8 cellular contexts compared by ENCODE assay signal in the genomic region with DNA sequence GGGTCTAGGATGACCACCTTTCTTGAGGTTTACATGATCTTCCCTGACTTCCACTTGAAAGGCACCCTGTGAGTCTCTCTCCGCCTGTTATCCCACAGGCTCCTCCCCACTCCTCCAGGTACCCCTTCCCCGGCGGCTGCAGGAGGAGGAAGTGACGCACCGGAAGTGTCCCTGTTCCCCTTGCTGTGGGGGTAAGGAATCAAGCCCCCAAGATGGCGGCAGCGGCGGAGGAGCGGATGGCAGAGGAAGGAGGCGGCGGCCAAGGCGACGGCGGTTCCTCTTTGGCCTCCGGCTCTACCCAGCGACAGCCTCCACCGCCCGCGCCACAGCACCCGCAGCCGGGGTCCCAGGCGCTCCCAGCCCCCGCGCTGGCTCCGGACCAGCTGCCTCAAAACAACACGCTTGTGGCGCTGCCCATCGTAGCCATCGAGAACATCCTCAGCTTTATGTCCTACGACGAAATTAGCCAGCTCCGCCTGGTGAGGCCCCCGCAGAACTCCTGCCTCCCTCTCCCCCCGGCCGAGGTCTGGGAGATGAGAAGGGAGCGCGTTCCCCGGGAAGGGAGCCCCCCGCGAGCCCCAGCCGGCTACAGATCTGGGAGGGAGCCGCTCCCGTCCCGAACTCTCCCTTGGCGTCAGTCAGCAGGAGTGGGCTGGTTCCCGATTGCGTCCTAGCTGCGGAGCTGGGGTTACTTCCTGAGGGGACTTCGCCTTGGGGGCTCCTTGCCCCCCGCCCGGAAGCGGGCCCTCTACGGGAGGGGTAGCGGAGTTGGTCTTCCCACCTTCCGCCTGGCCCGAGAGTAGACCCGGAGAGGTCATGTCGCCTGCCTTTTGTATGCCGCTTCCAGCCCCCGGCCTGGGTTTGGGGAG. TPM values are rescaled to one million over a fixed set of nuclear protein-coding genes. Genes with fewer than 3 reads are reported as not detected.
DNase-seq lines count a peak whose midpoint lies in the region; ATAC-seq and TF ChIP-seq lines count a peak whose summit lies in the region.

FBXO28 (plus strand) TSS at position 194 of the 869 bp plus-strand sequence; CDS start at position 213, 19 bp downstream.

- peak within 1 kb of the TSS; percentile 86 for H3K27ac Mint-ChIP-seq in T-helper 1 cell treated with Interleukin-12 subunit alpha and Interleukin-12 subunit beta and Interleukin-4 antibody, amounts not matched to agents 30 μg/mL and 1 μg/mL, for 36 hours

- in situ Hi-C loops in GM13977 (cut with MboI; ENCODE audit: low pct_unique_long_range_greater_than_20kb, low sequenced_read_pairs, unreplicated experiment): loop anchor here (10.0 kb wide), 1 partner anchor 221 kb away; the partner anchor contains the start of gene NVL

- peaks cover 22% of the 10 kb centered on the region for H3K27me3 Mint-ChIP-seq in T-helper 1 cell treated with Interleukin-12 subunit alpha and Interleukin-12 subunit beta and Interleukin-4 antibody, amounts not matched to agents 30 μg/mL and 1 μg/mL, for 36 hours (ENCODE audit: low read depth)

- ATAC-seq in HG02884 (IDR thresholded peaks at IDR 0.05; ENCODE audit: unreplicated experiment): peak; percentile 99
- peak; percentile 100 for ATAC-seq in left cardiac atrium
- ATAC-seq in upper lobe of right lung: peak; percentile 100

- H3K36me3 ChIP-seq in upper lobe of right lung: no peaks in the 10 kb centered on the region

- H3K4me1 ChIP-seq in upper lobe of right lung: peaks cover 16% of the 10 kb centered on the region

- H3K36me3 Mint-ChIP-seq in T-helper 1 cell treated with Interleukin-12 subunit alpha and Interleukin-12 subunit beta and Interleukin-4 antibody, amounts not matched to agents 30 μg/mL and 1 μg/mL, for 36 hours (ENCODE audit: low read depth): peaks cover 4% of the 10 kb centered on the region

- peak within 1 kb of the TSS; percentile 87 for H3K4me3 Mint-ChIP-seq in T-helper 1 cell treated with Interleukin-12 subunit alpha and Interleukin-12 subunit beta and Interleukin-4 antibody, amounts not matched to agents 30 μg/mL and 1 μg/mL, for 36 hours

- peak; percentile 93 for DNase-seq in GM13977 (ENCODE audit: low spot score)
- DNase-seq in NCI-H1694 (lab: John Stamatoyannopoulos, UW): peak; percentile 94
- DNase-seq in amniotic stem cell (lab: John Stamatoyannopoulos, UW): peak; percentile 89
- peak; percentile 96 for DNase-seq in left cardiac atrium
- peak; percentile 98 for DNase-seq in posterior vena cava (ENCODE audit: low spot score)
- peak; percentile 97 for DNase-seq in upper lobe of right lung

- intact Hi-C loops in left cardiac atrium (cut with DNase I): loop anchor here (10.0 kb wide), 1 partner anchor 341 kb away; no protein-coding TSS in a partner anchor
- intact Hi-C loops in posterior vena cava (cut with DNase I): no loop called here
- intact Hi-C loops in upper lobe of right lung (cut with DNase I): loop anchor here (10.0 kb wide), 1 partner anchor 221 kb away; the partner anchor contains the start of gene NVL

- H3K27ac ChIP-seq in upper lobe of right lung: peak within 1 kb of the TSS; percentile 95

- peaks cover 5% of the 10 kb centered on the region for H3K27me3 ChIP-seq in upper lobe of right lung

- TF ChIP-seq CTCF in GM13977 (IDR thresholded peaks at IDR 0.05; ENCODE audit: extremely low read depth, insufficient read depth, missing control alignments): no peak
- no peak for TF ChIP-seq CTCF in upper lobe of right lung (IDR thresholded peaks at IDR 0.05)

- H3K9me3 ChIP-seq in upper lobe of right lung: no peaks in the 10 kb centered on the region

- peak within 1 kb of the TSS; percentile 84 for H3K4me3 ChIP-seq in upper lobe of right lung

- peaks cover 26% of the 10 kb centered on the region for H3K4me1 Mint-ChIP-seq in T-helper 1 cell treated with Interleukin-12 subunit alpha and Interleukin-12 subunit beta and Interleukin-4 antibody, amounts not matched to agents 30 μg/mL and 1 μg/mL, for 36 hours (ENCODE audit: low read depth)

- H3K9me3 Mint-ChIP-seq in T-helper 1 cell treated with Interleukin-12 subunit alpha and Interleukin-12 subunit beta and Interleukin-4 antibody, amounts not matched to agents 30 μg/mL and 1 μg/mL, for 36 hours: no peaks in the 10 kb centered on the region

RNA-seq across cellular contexts. Expression of gene FBXO28, which starts in this region (rescaled TPM):
- total RNA-seq in left cardiac atrium (10 to 100 TPM; 17.3 to 20.1 TPM), posterior vena cava (10 to 100 TPM; 26.5 to 28.1 TPM), upper lobe of right lung (24.9 TPM)

Comparison
In these comparisons a context has a peak if more than half of its experiments do, and no peak if none do; other contexts are left out.
1. Peak in every context shown above with its lines: DNase-seq, ATAC-seq, H3K4me3 ChIP-seq and H3K27ac ChIP-seq.
2. intact Hi-C loops: an anchor here in left cardiac atrium (10.0 kb wide) and upper lobe of right lung (10.0 kb wide); none called in posterior vena cava.